In the genomic region with DNA sequence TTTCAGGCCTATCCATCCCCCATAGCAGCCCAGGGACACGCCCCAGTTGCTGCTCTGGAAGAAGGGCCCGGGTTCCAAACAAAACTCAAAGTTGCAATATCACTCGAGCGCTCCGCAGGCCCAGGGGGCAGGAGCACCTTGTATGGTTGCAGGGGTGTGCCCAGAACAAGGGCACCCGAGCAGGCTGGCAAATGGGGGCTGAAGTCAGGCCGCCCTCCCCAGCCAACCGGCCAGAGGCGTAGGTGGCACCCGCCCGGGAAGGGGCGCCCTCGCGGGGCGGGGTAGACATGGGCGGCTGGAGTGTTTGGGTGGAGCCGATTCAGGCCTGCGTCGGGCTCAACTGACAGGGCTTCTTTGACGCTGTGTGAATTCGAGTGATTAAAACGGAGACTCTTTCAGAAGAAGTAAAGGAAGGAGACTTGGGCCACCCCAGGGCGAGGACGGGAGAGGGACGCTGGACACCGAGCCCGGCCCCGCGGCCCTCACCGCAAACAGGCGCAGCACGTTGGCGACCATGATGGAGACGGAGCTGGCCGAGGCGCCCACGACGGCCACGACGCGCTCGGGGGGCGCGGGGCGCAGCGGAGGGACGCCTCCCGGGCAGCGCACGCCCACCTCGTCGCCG, we compare ENCODE assay signal across 2 cellular contexts.
TF ChIP-seq lines count a peak whose summit lies in the region.

No MANE protein-coding gene starts in this region.

TF ChIP-seq in GM23338, 12 proteins besides CTCF, POLR2A, EP300 and RAD21 (continued from another document and continues in another):
- no peak for TF ChIP-seq ZNF331 (CRISPR knock-in tag; IDR thresholded peaks at IDR 0.05; ENCODE audit: low read depth)
- TF ChIP-seq, protein P1, sequence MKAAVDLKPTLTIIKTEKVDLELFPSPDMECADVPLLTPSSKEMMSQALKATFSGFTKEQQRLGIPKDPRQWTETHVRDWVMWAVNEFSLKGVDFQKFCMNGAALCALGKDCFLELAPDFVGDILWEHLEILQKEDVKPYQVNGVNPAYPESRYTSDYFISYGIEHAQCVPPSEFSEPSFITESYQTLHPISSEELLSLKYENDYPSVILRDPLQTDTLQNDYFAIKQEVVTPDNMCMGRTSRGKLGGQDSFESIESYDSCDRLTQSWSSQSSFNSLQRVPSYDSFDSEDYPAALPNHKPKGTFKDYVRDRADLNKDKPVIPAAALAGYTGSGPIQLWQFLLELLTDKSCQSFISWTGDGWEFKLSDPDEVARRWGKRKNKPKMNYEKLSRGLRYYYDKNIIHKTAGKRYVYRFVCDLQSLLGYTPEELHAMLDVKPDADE (IDR thresholded peaks at IDR 0.05), result no peak
- no peak for TF ChIP-seq JUNB (IDR thresholded peaks at IDR 0.05; ENCODE audit: unreplicated experiment)
- TF ChIP-seq STAT1 (IDR thresholded peaks at IDR 0.05; ENCODE audit: unreplicated experiment), result no peak
- no peak for TF ChIP-seq CREB1 (CRISPR knock-in tag; IDR thresholded peaks at IDR 0.05; ENCODE audit: low read depth)
- TF ChIP-seq, protein P2, sequence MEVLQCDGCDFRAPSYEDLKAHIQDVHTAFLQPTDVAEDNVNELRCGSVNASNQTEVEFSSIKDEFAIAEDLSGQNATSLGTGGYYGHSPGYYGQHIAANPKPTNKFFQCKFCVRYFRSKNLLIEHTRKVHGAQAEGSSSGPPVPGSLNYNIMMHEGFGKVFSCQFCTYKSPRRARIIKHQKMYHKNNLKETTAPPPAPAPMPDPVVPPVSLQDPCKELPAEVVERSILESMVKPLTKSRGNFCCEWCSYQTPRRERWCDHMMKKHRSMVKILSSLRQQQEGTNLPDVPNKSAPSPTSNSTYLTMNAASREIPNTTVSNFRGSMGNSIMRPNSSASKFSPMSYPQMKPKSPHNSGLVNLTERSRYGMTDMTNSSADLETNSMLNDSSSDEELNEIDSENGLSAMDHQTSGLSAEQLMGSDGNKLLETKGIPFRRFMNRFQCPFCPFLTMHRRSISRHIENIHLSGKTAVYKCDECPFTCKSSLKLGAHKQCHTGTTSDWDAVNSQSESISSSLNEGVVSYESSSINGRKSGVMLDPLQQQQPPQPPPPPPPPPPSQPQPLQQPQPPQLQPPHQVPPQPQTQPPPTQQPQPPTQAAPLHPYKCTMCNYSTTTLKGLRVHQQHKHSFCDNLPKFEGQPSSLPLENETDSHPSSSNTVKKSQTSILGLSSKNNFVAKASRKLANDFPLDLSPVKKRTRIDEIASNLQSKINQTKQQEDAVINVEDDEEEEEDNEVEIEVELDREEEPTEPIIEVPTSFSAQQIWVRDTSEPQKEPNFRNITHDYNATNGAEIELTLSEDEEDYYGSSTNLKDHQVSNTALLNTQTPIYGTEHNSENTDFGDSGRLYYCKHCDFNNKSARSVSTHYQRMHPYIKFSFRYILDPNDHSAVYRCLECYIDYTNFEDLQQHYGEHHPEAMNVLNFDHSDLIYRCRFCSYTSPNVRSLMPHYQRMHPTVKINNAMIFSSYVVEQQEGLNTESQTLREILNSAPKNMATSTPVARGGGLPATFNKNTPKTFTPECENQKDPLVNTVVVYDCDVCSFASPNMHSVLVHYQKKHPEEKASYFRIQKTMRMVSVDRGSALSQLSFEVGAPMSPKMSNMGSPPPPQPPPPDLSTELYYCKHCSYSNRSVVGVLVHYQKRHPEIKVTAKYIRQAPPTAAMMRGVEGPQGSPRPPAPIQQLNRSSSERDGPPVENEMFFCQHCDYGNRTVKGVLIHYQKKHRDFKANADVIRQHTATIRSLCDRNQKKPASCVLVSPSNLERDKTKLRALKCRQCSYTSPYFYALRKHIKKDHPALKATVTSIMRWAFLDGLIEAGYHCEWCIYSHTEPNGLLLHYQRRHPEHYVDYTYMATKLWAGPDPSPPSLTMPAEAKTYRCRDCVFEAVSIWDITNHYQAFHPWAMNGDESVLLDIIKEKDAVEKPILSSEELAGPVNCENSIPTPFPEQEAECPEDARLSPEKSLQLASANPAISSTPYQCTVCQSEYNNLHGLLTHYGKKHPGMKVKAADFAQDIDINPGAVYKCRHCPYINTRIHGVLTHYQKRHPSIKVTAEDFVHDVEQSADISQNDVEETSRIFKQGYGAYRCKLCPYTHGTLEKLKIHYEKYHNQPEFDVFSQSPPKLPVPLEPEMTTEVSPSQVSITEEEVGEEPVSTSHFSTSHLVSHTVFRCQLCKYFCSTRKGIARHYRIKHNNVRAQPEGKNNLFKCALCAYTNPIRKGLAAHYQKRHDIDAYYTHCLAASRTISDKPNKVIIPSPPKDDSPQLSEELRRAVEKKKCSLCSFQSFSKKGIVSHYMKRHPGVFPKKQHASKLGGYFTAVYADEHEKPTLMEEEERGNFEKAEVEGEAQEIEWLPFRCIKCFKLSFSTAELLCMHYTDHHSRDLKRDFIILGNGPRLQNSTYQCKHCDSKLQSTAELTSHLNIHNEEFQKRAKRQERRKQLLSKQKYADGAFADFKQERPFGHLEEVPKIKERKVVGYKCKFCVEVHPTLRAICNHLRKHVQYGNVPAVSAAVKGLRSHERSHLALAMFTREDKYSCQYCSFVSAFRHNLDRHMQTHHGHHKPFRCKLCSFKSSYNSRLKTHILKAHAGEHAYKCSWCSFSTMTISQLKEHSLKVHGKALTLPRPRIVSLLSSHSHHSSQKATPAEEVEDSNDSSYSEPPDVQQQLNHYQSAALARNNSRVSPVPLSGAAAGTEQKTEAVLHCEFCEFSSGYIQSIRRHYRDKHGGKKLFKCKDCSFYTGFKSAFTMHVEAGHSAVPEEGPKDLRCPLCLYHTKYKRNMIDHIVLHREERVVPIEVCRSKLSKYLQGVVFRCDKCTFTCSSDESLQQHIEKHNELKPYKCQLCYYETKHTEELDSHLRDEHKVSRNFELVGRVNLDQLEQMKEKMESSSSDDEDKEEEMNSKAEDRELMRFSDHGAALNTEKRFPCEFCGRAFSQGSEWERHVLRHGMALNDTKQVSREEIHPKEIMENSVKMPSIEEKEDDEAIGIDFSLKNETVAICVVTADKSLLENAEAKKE (CRISPR knock-in tag; IDR thresholded peaks at IDR 0.05), result no peak
- TF ChIP-seq, protein P3, sequence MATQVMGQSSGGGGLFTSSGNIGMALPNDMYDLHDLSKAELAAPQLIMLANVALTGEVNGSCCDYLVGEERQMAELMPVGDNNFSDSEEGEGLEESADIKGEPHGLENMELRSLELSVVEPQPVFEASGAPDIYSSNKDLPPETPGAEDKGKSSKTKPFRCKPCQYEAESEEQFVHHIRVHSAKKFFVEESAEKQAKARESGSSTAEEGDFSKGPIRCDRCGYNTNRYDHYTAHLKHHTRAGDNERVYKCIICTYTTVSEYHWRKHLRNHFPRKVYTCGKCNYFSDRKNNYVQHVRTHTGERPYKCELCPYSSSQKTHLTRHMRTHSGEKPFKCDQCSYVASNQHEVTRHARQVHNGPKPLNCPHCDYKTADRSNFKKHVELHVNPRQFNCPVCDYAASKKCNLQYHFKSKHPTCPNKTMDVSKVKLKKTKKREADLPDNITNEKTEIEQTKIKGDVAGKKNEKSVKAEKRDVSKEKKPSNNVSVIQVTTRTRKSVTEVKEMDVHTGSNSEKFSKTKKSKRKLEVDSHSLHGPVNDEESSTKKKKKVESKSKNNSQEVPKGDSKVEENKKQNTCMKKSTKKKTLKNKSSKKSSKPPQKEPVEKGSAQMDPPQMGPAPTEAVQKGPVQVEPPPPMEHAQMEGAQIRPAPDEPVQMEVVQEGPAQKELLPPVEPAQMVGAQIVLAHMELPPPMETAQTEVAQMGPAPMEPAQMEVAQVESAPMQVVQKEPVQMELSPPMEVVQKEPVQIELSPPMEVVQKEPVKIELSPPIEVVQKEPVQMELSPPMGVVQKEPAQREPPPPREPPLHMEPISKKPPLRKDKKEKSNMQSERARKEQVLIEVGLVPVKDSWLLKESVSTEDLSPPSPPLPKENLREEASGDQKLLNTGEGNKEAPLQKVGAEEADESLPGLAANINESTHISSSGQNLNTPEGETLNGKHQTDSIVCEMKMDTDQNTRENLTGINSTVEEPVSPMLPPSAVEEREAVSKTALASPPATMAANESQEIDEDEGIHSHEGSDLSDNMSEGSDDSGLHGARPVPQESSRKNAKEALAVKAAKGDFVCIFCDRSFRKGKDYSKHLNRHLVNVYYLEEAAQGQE (IDR thresholded peaks at IDR 0.05; ENCODE audit: unreplicated experiment), result no peak
- TF ChIP-seq ZNF114 (CRISPR knock-in tag; IDR thresholded peaks at IDR 0.05), result no peak
- no peak for TF ChIP-seq NANOG (IDR thresholded peaks at IDR 0.05; ENCODE audit: borderline replicate concordance)

TF ChIP-seq in WTC11, 78 proteins besides CTCF, POLR2A, EP300 and RAD21:
- TF ChIP-seq, protein P4, sequence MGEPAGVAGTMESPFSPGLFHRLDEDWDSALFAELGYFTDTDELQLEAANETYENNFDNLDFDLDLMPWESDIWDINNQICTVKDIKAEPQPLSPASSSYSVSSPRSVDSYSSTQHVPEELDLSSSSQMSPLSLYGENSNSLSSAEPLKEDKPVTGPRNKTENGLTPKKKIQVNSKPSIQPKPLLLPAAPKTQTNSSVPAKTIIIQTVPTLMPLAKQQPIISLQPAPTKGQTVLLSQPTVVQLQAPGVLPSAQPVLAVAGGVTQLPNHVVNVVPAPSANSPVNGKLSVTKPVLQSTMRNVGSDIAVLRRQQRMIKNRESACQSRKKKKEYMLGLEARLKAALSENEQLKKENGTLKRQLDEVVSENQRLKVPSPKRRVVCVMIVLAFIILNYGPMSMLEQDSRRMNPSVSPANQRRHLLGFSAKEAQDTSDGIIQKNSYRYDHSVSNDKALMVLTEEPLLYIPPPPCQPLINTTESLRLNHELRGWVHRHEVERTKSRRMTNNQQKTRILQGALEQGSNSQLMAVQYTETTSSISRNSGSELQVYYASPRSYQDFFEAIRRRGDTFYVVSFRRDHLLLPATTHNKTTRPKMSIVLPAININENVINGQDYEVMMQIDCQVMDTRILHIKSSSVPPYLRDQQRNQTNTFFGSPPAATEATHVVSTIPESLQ (CRISPR knock-in tag; IDR thresholded peaks at IDR 0.05), result no peak
- TF ChIP-seq TEAD1 (CRISPR knock-in tag; IDR thresholded peaks at IDR 0.05) (peak; percentile 65; the same call in 1 of the 2 replicates), OVOL2 (CRISPR knock-in tag; IDR thresholded peaks at IDR 0.05; ENCODE audit: borderline replicate concordance) (no peak)
- TF ChIP-seq, protein P5, sequence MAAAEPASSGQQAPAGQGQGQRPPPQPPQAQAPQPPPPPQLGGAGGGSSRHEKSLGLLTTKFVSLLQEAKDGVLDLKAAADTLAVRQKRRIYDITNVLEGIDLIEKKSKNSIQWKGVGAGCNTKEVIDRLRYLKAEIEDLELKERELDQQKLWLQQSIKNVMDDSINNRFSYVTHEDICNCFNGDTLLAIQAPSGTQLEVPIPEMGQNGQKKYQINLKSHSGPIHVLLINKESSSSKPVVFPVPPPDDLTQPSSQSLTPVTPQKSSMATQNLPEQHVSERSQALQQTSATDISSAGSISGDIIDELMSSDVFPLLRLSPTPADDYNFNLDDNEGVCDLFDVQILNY (CRISPR knock-in tag; IDR thresholded peaks at IDR 0.05), result peak; percentile 19; the same call in 1 of the 2 replicates
- TF ChIP-seq, protein P6, sequence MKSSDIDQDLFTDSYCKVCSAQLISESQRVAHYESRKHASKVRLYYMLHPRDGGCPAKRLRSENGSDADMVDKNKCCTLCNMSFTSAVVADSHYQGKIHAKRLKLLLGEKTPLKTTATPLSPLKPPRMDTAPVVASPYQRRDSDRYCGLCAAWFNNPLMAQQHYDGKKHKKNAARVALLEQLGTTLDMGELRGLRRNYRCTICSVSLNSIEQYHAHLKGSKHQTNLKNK (CRISPR knock-in tag; IDR thresholded peaks at IDR 0.05), result no peak
- TF ChIP-seq, protein P7, sequence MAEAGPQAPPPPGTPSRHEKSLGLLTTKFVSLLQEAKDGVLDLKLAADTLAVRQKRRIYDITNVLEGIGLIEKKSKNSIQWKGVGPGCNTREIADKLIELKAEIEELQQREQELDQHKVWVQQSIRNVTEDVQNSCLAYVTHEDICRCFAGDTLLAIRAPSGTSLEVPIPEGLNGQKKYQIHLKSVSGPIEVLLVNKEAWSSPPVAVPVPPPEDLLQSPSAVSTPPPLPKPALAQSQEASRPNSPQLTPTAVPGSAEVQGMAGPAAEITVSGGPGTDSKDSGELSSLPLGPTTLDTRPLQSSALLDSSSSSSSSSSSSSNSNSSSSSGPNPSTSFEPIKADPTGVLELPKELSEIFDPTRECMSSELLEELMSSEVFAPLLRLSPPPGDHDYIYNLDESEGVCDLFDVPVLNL (CRISPR knock-in tag; IDR thresholded peaks at IDR 0.05; ENCODE audit: borderline replicate concordance, low read depth), result no peak
- TF ChIP-seq, protein P8, sequence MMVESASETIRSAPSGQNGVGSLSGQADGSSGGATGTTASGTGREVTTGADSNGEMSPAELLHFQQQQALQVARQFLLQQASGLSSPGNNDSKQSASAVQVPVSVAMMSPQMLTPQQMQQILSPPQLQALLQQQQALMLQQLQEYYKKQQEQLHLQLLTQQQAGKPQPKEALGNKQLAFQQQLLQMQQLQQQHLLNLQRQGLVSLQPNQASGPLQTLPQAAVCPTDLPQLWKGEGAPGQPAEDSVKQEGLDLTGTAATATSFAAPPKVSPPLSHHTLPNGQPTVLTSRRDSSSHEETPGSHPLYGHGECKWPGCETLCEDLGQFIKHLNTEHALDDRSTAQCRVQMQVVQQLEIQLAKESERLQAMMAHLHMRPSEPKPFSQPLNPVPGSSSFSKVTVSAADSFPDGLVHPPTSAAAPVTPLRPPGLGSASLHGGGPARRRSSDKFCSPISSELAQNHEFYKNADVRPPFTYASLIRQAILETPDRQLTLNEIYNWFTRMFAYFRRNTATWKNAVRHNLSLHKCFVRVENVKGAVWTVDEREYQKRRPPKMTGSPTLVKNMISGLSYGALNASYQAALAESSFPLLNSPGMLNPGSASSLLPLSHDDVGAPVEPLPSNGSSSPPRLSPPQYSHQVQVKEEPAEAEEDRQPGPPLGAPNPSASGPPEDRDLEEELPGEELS (CRISPR knock-in tag; IDR thresholded peaks at IDR 0.05), result no peak
TF ChIP-seq in WTC11: peak in this region for 2.
